22 cellular contexts compared by ENCODE assay signal in the genomic region with DNA sequence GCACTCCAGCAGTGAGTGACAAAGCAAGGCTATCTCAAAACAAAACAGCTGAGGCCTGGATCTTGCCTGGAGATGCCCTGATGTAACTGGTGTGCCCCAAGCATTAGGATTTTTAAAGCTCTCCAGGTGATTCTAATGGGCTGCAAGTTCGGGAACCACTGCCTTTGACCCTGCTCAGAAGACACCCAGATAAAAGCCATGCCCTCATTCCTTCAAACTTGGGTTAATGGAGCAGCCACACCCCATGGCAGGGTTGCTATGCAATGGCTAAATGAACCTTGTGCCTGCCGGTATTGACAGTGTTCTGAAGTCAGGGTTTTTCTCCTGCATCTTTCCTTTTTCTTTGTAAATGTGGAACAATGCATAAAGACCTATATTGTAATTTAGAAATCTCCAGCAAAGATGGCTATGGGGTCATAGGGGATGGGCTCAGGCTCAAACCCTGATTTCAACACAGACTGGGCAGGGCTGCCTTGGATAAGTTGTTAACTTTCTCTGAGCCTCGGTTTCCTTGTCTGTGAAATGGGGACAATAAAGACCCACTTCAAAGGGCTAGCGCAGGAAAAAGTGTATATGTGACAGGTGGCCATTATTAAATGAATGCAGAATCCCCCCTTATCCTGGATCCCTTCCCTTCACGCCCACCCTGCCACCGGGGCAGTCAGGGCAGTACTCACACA. TPM values are rescaled to one million over a fixed set of nuclear protein-coding genes. Genes with fewer than 3 reads are reported as not detected.
DNase-seq lines count a peak whose midpoint lies in the region; ATAC-seq and TF ChIP-seq lines count a peak whose summit lies in the region.
"Had no signal": no experiment of that assay in that cellular context is flagged by ENCODE, and none has a peak within 500 bp of the region (broad histone marks: within the 10 kb centered on the region; RNA-seq: fewer than 3 reads in every experiment).

No MANE protein-coding gene starts in this region.

- H3K27ac Mint-ChIP-seq in osteocyte (ENCODE audit: unreplicated experiment): peak overlapping the region; percentile 90
- H3K27ac Mint-ChIP-seq: effector memory CD8-positive, alpha-beta T cell had no signal

- CTCF ChIA-PET in OCI-LY7 (lab: Charles Lee; ENCODE audit: unreplicated experiment): no interaction called here

- H3K9ac ChIP-seq in endocrine pancreas (ENCODE audit: control insufficient read depth, insufficient read depth, low read length): peak overlapping the region; percentile 2

- H3K4me1 ChIP-seq in endocrine pancreas (ENCODE audit: control insufficient read depth, insufficient read depth, low read length): no peaks in the 10 kb centered on the region
- peaks cover 7% of the 10 kb centered on the region for H3K4me1 ChIP-seq in OCI-LY7 (ENCODE audit: insufficient read depth, low read length, poor library complexity, severe bottlenecking)
- H3K4me1 ChIP-seq: BE2C had no signal

- H3K36me3 Mint-ChIP-seq in osteocyte (ENCODE audit: unreplicated experiment): no peaks in the 10 kb centered on the region

- H4K20me1 ChIP-seq in OCI-LY7 (ENCODE audit: insufficient read depth, low read length): no peaks in the 10 kb centered on the region

- no TSS peak for BruUV-seq in OCI-LY7 (replicated peaks; lab: Mats Ljungman, UMichigan)

- POLR2A ChIA-PET in OCI-LY7 (lab: Charles Lee): no interaction called here

- no peaks in the 10 kb centered on the region for H3K9me3 Mint-ChIP-seq in osteocyte (ENCODE audit: unreplicated experiment)
- H3K9me3 Mint-ChIP-seq: effector memory CD8-positive, alpha-beta T cell had no signal

- no peaks in the 10 kb centered on the region for H3K27me3 ChIP-seq in endocrine pancreas (ENCODE audit: control insufficient read depth, insufficient read depth, low read length)
- H3K27me3 ChIP-seq: BE2C, pancreas, uterus had no signal

- H3K4me3 ChIP-seq in endocrine pancreas (ENCODE audit: control insufficient read depth, insufficient read depth, low read length) (no peak overlapping the region), OCI-LY7 (ENCODE audit: low read depth, low read length, poor library complexity, severe bottlenecking) (no peak overlapping the region)
- H3K4me3 ChIP-seq: pancreas, skin epidermis, uterus had no signal

- H3K9me3 ChIP-seq in endocrine pancreas (ENCODE audit: control insufficient read depth, low read length) (no peaks in the 10 kb centered on the region), OCI-LY7 (ENCODE audit: low read length) (no peaks in the 10 kb centered on the region)
- H3K9me3 ChIP-seq: BE2C, pancreas, uterus had no signal

- TF ChIP-seq CTCF in osteocyte (IDR thresholded peaks at IDR 0.05) (no peak), OCI-LY7 (conservative IDR thresholded peaks at IDR 0.05; ENCODE audit: low read length) (no peak)

- peaks cover 60% of the 10 kb centered on the region for H3K4me1 Mint-ChIP-seq in osteocyte (ENCODE audit: unreplicated experiment)

- H3K9me2 ChIP-seq in OCI-LY7 (ENCODE audit: insufficient read depth, low read length): no peaks in the 10 kb centered on the region

- H3K79me2 ChIP-seq in OCI-LY7 (ENCODE audit: insufficient read depth, low read depth, low read length): no peaks in the 10 kb centered on the region

- no peak overlapping the region for H2AFZ ChIP-seq in OCI-LY7 (ENCODE audit: low read length)

- H3K36me3 ChIP-seq in endocrine pancreas (ENCODE audit: control insufficient read depth, insufficient read depth, low read length): no peaks in the 10 kb centered on the region
- no peaks in the 10 kb centered on the region for H3K36me3 ChIP-seq in OCI-LY7 (ENCODE audit: insufficient read depth, low read length)
- H3K36me3 ChIP-seq: BE2C, pancreas, uterus had no signal

- H3K4me2 ChIP-seq in OCI-LY7 (ENCODE audit: low read length): no peak overlapping the region

- ATAC-seq in HG03039 (IDR thresholded peaks at IDR 0.05; ENCODE audit: unreplicated experiment): no peak
- ATAC-seq in HG03280 (IDR thresholded peaks at IDR 0.05; ENCODE audit: unreplicated experiment): no peak
- ATAC-seq: effector memory CD8-positive, alpha-beta T cell had no signal

- H3K4me3 Mint-ChIP-seq in osteocyte (ENCODE audit: unreplicated experiment): peak overlapping the region; percentile 45
- H3K4me3 Mint-ChIP-seq: effector memory CD8-positive, alpha-beta T cell had no signal

- intact Hi-C loops in OCI-LY7 (cut with micrococcal nuclease; ENCODE audit: unreplicated experiment): no loop called here

- DNase-seq in NCI-H146 (lab: John Stamatoyannopoulos, UW) (peak; percentile 20), NCI-H146 treated with DMSO at 0.1 percent for 48 hours (lab: John Stamatoyannopoulos, UW; ENCODE audit: unreplicated experiment) (no peak), NCI-H69 (lab: John Stamatoyannopoulos, UW) (peak; percentile 33), osteocyte (ENCODE audit: extremely low spot score, unreplicated experiment) (peak; percentile 21), OCI-LY7 (ENCODE audit: low spot score) (no peak)
- DNase-seq: 8988T; activated CD4-positive, alpha-beta T cell treated with anti-CD3 and anti-CD28 coated beads for 4 hours; activated naive CD4-positive, alpha-beta T cell; BE2C; central memory CD4-positive, alpha-beta T cell; effector memory CD8-positive, alpha-beta T cell; GOT3; stimulated activated CD4-positive, alpha-beta T cell treated with anti-CD3 and anti-CD28 coated beads, Interleukin-4, amount 100 ng/mL, for 4 hours had no signal

- H3K27me3 Mint-ChIP-seq in osteocyte (ENCODE audit: unreplicated experiment): no peaks in the 10 kb centered on the region
- H3K27me3 Mint-ChIP-seq: effector memory CD8-positive, alpha-beta T cell had no signal

- no peak overlapping the region for H3K27ac ChIP-seq in OCI-LY7 (ENCODE audit: low read depth, low read length, poor library complexity, severe bottlenecking)
- H3K27ac ChIP-seq: pancreas, skin epidermis, uterus had no signal

RNA-seq across cellular contexts. Expression of a gene that starts 0.5 kb away (rescaled TPM):
- total RNA-seq in osteocyte (46.1 and 50.3 TPM in 2 replicates), OCI-LY7 (2022) (not detected in 2 replicates)
- not detected in 2 replicates for total RNA-seq in OCI-LY7 (2014; rRNA removed; shearing (Covaris generic))

RNA-seq across cellular contexts. Expression of a gene that starts 36.0 kb away (rescaled TPM):
- total RNA-seq in osteocyte: not detected in 2 replicates
- total RNA-seq in OCI-LY7 (2014; rRNA removed; shearing (Covaris generic)): not detected in 2 replicates
- total RNA-seq in OCI-LY7 (2022): not detected in 2 replicates
- total RNA-seq: liver, myocyte, RPMI7951, uterus had no signal

RNA-seq across cellular contexts. Expression of a gene that starts 51.6 kb away (rescaled TPM):
- total RNA-seq in osteocyte: not detected in 2 replicates
- total RNA-seq in OCI-LY7 (2014; rRNA removed; shearing (Covaris generic)): not detected in 2 replicates
- total RNA-seq in OCI-LY7 (2022): not detected in 2 replicates
- total RNA-seq: liver, myocyte, RPMI7951, uterus had no signal

Comparison
In these comparisons a context has a peak if more than half of its experiments do, and no peak if none do; other contexts are left out.
1. DNase-seq: peak in NCI-H146 (single experiment), NCI-H69 (single experiment) and osteocyte (single experiment); none in NCI-H146 treated with DMSO at 0.1 percent for 48 hours (single experiment) and OCI-LY7 (single experiment).
2. RNA of a gene that starts 0.5 kb away (total RNA-seq): 46.1 to 50.3 TPM in osteocyte; not detected in OCI-LY7; every median in the first group is over 10 times any median in the second.